Comparison of ENCODE assay signal across 1 cellular context in the genomic region with DNA sequence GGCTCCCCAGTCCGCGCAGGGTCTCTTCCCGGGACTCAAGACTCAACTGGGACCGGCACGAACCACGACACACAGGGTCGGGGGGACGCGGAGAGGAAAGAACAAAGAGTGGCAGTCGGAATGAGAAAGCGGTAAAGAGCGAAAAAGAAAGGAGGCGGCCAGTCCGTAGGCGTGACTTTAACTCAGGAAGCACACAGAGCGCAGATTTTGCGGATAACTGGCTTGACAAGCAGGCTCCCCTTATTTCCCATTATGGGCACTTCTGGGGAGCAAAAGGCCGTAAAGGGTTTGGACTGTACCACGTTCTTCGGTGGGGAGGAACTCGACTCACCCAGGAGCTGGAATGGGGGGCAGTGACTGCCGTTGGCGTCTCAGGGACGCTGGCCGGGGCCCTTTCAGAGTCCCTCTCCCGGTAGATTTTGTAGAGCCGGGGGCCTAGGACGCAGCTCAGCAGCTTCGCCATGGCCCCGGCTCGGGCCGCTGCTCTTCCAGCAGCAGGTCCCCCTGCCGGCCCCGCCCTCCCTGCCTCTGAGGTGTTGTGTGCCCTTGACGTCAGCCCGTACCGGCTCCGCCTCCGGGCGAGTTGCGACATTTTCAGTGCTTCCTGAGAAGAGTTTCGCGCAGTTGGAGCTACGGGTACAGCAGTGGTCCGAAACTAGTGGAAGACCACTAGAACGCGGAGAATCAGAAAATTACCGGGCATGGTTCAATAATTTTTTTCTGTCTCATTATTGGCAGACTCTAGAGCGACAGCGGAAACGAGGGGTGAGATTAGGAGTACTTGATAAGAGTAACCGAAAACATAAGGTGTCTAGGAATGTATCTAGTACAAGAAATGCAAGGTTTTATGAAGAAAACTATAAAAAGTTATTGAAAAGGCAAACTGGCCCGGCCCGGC.
TF ChIP-seq lines count a peak whose summit lies in the region.

A gene (minus strand): TSS at position 506 of the 898 bp plus-strand sequence. CDS start 43 bp downstream, at position 463.

TF ChIP-seq in GM12878, 131 proteins besides CTCF, POLR2A, EP300 and RAD21 (continued from another document):
- TF ChIP-seq, protein P1, sequence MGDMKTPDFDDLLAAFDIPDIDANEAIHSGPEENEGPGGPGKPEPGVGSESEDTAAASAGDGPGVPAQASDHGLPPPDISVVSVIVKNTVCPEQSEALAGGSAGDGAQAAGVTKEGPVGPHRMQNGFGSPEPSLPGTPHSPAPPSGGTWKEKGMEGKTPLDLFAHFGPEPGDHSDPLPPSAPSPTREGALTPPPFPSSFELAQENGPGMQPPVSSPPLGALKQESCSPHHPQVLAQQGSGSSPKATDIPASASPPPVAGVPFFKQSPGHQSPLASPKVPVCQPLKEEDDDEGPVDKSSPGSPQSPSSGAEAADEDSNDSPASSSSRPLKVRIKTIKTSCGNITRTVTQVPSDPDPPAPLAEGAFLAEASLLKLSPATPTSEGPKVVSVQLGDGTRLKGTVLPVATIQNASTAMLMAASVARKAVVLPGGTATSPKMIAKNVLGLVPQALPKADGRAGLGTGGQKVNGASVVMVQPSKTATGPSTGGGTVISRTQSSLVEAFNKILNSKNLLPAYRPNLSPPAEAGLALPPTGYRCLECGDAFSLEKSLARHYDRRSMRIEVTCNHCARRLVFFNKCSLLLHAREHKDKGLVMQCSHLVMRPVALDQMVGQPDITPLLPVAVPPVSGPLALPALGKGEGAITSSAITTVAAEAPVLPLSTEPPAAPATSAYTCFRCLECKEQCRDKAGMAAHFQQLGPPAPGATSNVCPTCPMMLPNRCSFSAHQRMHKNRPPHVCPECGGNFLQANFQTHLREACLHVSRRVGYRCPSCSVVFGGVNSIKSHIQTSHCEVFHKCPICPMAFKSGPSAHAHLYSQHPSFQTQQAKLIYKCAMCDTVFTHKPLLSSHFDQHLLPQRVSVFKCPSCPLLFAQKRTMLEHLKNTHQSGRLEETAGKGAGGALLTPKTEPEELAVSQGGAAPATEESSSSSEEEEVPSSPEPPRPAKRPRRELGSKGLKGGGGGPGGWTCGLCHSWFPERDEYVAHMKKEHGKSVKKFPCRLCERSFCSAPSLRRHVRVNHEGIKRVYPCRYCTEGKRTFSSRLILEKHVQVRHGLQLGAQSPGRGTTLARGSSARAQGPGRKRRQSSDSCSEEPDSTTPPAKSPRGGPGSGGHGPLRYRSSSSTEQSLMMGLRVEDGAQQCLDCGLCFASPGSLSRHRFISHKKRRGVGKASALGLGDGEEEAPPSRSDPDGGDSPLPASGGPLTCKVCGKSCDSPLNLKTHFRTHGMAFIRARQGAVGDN (IDR thresholded peaks at IDR 0.05): 0 out of 2 replicates have a peak, but pooled peaks have one; percentile 8
- TF ChIP-seq IRF4 (IDR thresholded peaks at IDR 0.05; ENCODE audit: low read depth, low read length) (0 out of 2 replicates have a peak, but pooled peaks have one; percentile 5), CEBPB (IDR thresholded peaks at IDR 0.05; ENCODE audit: borderline replicate concordance in 1 of 2, low read depth in 2 of 2, low read length in 2 of 2) (peak in 1 of 2 experiments; percentile 94; a peak in 2 of 4 replicates), ZNF24 (IDR thresholded peaks at IDR 0.05) (0 out of 2 replicates have a peak, but pooled peaks have one; percentile 22), EED (IDR thresholded peaks at IDR 0.05; ENCODE audit: low read depth) (peak; percentile 20; the same call in 1 of the 2 replicates), TAF1 (IDR thresholded peaks at IDR 0.05; ENCODE audit: borderline replicate concordance, low read depth, low read length) (peak; percentile 52), KLF5 (IDR thresholded peaks at IDR 0.05; ENCODE audit: partially characterized antibody) (peak; percentile 98), POLR2AphosphoS2 (IDR thresholded peaks at IDR 0.05; ENCODE audit: low read depth, low read length) (peak; percentile 77; the same call in 1 of the 2 replicates), GABPA (IDR thresholded peaks at IDR 0.05; ENCODE audit: low read depth) (peak; percentile 23; the same call in 1 of the 2 replicates), HCFC1 (IDR thresholded peaks at IDR 0.05; ENCODE audit: low read length) (peak; percentile 62), RB1 (IDR thresholded peaks at IDR 0.05; ENCODE audit: borderline replicate concordance) (no peak), MTA2 (IDR thresholded peaks at IDR 0.05; ENCODE audit: low read depth) (0 out of 2 replicates have a peak, but pooled peaks have one; percentile 25), SIX5 (IDR thresholded peaks at IDR 0.05; ENCODE audit: low read depth, low read length, severe bottlenecking) (peak; percentile 25), SREBF2 (IDR thresholded peaks at IDR 0.05; ENCODE audit: low read length) (peak; percentile 73; the same call in 1 of the 2 replicates), STAT1 (conservative IDR thresholded peaks at IDR 0.05) (no peak), YY1 (IDR thresholded peaks at IDR 0.05; ENCODE audit: low read depth, low read length) (peak; percentile 79), IKZF1 (conservative IDR thresholded peaks at IDR 0.05) (peak; percentile 60), SRF (IDR thresholded peaks at IDR 0.05; ENCODE audit: low read depth in 2 of 2, low read length in 2 of 2) (peak; percentile 27 to 89; a peak in 3 of 4 replicates), SMC3 (IDR thresholded peaks at IDR 0.05; ENCODE audit: borderline replicate concordance, low read length) (peak; percentile 2; the same call in 1 of the 2 replicates)
- TF ChIP-seq, protein P2, sequence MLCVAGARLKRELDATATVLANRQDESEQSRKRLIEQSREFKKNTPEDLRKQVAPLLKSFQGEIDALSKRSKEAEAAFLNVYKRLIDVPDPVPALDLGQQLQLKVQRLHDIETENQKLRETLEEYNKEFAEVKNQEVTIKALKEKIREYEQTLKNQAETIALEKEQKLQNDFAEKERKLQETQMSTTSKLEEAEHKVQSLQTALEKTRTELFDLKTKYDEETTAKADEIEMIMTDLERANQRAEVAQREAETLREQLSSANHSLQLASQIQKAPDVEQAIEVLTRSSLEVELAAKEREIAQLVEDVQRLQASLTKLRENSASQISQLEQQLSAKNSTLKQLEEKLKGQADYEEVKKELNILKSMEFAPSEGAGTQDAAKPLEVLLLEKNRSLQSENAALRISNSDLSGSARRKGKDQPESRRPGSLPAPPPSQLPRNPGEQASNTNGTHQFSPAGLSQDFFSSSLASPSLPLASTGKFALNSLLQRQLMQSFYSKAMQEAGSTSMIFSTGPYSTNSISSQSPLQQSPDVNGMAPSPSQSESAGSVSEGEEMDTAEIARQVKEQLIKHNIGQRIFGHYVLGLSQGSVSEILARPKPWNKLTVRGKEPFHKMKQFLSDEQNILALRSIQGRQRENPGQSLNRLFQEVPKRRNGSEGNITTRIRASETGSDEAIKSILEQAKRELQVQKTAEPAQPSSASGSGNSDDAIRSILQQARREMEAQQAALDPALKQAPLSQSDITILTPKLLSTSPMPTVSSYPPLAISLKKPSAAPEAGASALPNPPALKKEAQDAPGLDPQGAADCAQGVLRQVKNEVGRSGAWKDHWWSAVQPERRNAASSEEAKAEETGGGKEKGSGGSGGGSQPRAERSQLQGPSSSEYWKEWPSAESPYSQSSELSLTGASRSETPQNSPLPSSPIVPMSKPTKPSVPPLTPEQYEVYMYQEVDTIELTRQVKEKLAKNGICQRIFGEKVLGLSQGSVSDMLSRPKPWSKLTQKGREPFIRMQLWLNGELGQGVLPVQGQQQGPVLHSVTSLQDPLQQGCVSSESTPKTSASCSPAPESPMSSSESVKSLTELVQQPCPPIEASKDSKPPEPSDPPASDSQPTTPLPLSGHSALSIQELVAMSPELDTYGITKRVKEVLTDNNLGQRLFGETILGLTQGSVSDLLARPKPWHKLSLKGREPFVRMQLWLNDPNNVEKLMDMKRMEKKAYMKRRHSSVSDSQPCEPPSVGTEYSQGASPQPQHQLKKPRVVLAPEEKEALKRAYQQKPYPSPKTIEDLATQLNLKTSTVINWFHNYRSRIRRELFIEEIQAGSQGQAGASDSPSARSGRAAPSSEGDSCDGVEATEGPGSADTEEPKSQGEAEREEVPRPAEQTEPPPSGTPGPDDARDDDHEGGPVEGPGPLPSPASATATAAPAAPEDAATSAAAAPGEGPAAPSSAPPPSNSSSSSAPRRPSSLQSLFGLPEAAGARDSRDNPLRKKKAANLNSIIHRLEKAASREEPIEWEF (IDR thresholded peaks at IDR 0.05; ENCODE audit: insufficient replicate concordance, low read depth, low read length): no peak
- TF ChIP-seq, protein P3, sequence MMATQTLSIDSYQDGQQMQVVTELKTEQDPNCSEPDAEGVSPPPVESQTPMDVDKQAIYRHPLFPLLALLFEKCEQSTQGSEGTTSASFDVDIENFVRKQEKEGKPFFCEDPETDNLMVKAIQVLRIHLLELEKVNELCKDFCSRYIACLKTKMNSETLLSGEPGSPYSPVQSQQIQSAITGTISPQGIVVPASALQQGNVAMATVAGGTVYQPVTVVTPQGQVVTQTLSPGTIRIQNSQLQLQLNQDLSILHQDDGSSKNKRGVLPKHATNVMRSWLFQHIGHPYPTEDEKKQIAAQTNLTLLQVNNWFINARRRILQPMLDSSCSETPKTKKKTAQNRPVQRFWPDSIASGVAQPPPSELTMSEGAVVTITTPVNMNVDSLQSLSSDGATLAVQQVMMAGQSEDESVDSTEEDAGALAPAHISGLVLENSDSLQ (IDR thresholded peaks at IDR 0.05): peak; percentile 55
